In the genomic region with DNA sequence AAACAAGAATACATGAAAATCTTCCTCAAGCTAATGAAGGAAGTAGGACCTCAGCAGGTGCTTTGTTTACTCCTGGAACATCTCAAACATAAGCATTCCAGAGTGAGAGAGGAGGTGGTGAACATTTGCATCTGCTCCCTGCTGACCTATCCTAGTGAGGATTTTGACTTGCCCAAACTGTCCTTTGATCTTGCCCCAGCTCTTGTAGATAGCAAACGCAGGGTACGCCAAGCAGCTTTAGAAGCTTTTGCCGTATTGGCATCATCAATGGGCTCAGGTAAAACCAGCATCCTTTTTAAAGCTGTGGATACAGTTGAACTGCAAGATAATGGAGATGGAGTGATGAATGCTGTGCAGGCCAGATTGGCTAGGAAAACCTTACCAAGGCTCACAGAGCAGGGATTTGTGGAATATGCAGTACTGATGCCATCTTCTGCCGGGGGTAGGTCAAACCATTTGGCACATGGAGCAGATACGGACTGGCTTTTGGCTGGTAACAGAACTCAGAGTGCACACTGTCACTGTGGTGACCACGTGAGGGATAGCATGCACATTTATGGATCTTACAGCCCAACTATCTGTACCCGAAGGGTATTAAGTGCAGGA, we compare ENCODE assay signal across 8 cellular contexts. TPM values are rescaled to one million over a fixed set of nuclear protein-coding genes. Genes with fewer than 3 reads are reported as not detected.
A peak's percentile ranks its signal among the peaks of the same experiment; 100 is the strongest.
DNase-seq lines count a peak whose midpoint lies in the region; ATAC-seq, FAIRE-seq and TF ChIP-seq lines count a peak whose summit lies in the region.

No MANE protein-coding gene starts in this region.

- ATAC-seq in upper lobe of left lung (ENCODE audit: low FRiP score in 2 of 2) = no peak
- ATAC-seq in HG02642 (IDR thresholded peaks at IDR 0.05; ENCODE audit: poor library complexity, unreplicated experiment) = no peak

- H3K27ac ChIP-seq in keratinocyte (ENCODE audit: control insufficient read depth, insufficient read depth, low read length) = peak overlapping the region; percentile 13
- H3K27ac ChIP-seq in upper lobe of left lung = no peak overlapping the region

- no peak for TF ChIP-seq EP300 in upper lobe of left lung (IDR thresholded peaks at IDR 0.05)

- H3K9me3 ChIP-seq in keratinocyte (ENCODE audit: control insufficient read depth, low read depth, low read length) (no peaks in the 10 kb centered on the region), upper lobe of left lung (no peaks in the 10 kb centered on the region)

- intact Hi-C loops in CD14-positive monocyte (cut with micrococcal nuclease) (loop anchor here (2.0 to 10.0 kb wide), 7 partner anchors 67 to 288 kb away; a partner anchor contains a TSS), posterior vena cava (cut with DNase I) (loop anchor here in 1 of 2 donors (5.0 to 10.0 kb wide), 2 partner anchors 67 to 171 kb away; a partner anchor contains a TSS)

- H3K4me3 Mint-ChIP-seq in CD14-positive monocyte = peak overlapping the region in 1 of 2 donors; percentile 48

- peaks cover 4% of the 10 kb centered on the region for H3K9me1 ChIP-seq in keratinocyte (ENCODE audit: control insufficient read depth, extremely low read depth, insufficient read depth, low read length)

- H3K79me2 ChIP-seq in keratinocyte (ENCODE audit: control insufficient read depth, insufficient read depth, low read length) = peaks cover 87% of the 10 kb centered on the region

- in situ Hi-C loops in GM13977 (cut with MboI; ENCODE audit: low pct_unique_long_range_greater_than_20kb, low sequenced_read_pairs, unreplicated experiment) = no loop called here

- H3K27ac Mint-ChIP-seq in CD14-positive monocyte = no peak overlapping the region

- FAIRE-seq in keratinocyte (lab: Jason Lieb, UNC) = no peak

- peak overlapping the region; percentile 89 for H3K9ac ChIP-seq in keratinocyte (ENCODE audit: control insufficient read depth, extremely low read depth, insufficient read depth, low read length)

- CTCF ChIA-PET in AG04449 (lab: Yijun Ruan, JAX) = interaction anchor here (0.8 to 5.2 kb wide), 3 partner anchors 21 to 289 kb away, joined by 3 to 26 read pairs (median 4); a partner anchor contains a TSS

- peaks cover 10% of the 10 kb centered on the region for H4K20me1 ChIP-seq in keratinocyte (ENCODE audit: control insufficient read depth, extremely low read depth, insufficient read depth, low read length)

- 16 to 23% methylated on average over 7 of the region's 7 CpGs for WGBS in upper lobe of left lung, 2 donors

- H3K4me3 ChIP-seq in AG04449 (ENCODE audit: low read depth, low read length) = peak overlapping the region; percentile 93
- H3K4me3 ChIP-seq in keratinocyte (ENCODE audit: control insufficient read depth in 2 of 3, extremely low read depth in 1 of 3, insufficient read depth in 2 of 3, low read depth in 1 of 3, low read length in 3 of 3) = peak overlapping the region; percentile 80 to 99 (median 98)
- H3K4me3 ChIP-seq in upper lobe of left lung = peak overlapping the region; percentile 29 to 93 (median 90)

- H3K4me1 Mint-ChIP-seq in CD14-positive monocyte = peaks cover 65% of the 10 kb centered on the region

- H3K9me3 Mint-ChIP-seq in CD14-positive monocyte = peaks cover 4 to 23% (median 11%) of the 10 kb centered on the region in 7 donors

- H3K36me3 Mint-ChIP-seq in CD14-positive monocyte = peaks cover 0 to 6% of the 10 kb centered on the region in 2 donors

- dilution Hi-C loops in keratinocyte (cut with MboI; ENCODE audit: extremely low pct_ligation_motif_present, low sequenced_read_pairs) = no loop called here

- H3K36me3 ChIP-seq in keratinocyte (ENCODE audit: control insufficient read depth in 2 of 2, extremely low read depth in 1 of 2, insufficient read depth in 2 of 2, low read length in 2 of 2) = no peaks in the 10 kb centered on the region
- no peaks in the 10 kb centered on the region for H3K36me3 ChIP-seq in upper lobe of left lung

- H3K4me1 ChIP-seq in keratinocyte (ENCODE audit: control insufficient read depth, extremely low read depth, insufficient read depth, low read length) (peaks cover 35% of the 10 kb centered on the region), upper lobe of left lung (peaks cover 48 to 75% (median 59%) of the 10 kb centered on the region in 4 donors)

- TF ChIP-seq CTCF in AG04449 (IDR thresholded peaks at IDR 0.05; ENCODE audit: insufficient read depth, low read length, missing control alignments) (no peak), GM13977 (IDR thresholded peaks at IDR 0.05; ENCODE audit: extremely low read depth, insufficient read depth, missing control alignments) (peak; percentile 1), keratinocyte (optimal IDR thresholded peaks at IDR 0.05 in 1 of 3, IDR thresholded peaks at IDR 0.05 in 1 of 3, conservative IDR thresholded peaks at IDR 0.05 in 1 of 3; ENCODE audit: extremely low read depth in 1 of 3, insufficient read depth in 2 of 3, low read length in 3 of 3) (peak in 1 of 3 experiments; percentile 27), upper lobe of left lung (IDR thresholded peaks at IDR 0.05) (no peak), CD14-positive monocyte (IDR thresholded peaks at IDR 0.05) (no peak)

- H3K27me3 ChIP-seq in keratinocyte (ENCODE audit: control insufficient read depth, extremely low read depth, insufficient read depth, low read length) = no peaks in the 10 kb centered on the region
- H3K27me3 ChIP-seq in upper lobe of left lung = no peaks in the 10 kb centered on the region

- no peak overlapping the region for H2AFZ ChIP-seq in keratinocyte (ENCODE audit: control insufficient read depth, low read length)

- POLR2A ChIA-PET in AG04449 (lab: Yijun Ruan, JAX) = no interaction called here

- no peak for DNase-seq in AG04449 (ENCODE audit: low read depth, low spot score)
- no peak for DNase-seq in GM13977 (ENCODE audit: low spot score)
- peak; percentile 19 for DNase-seq in UCSD-AML1 (lab: John Stamatoyannopoulos, UW; ENCODE audit: unreplicated experiment)
- no peak for DNase-seq in keratinocyte (ENCODE audit: low read depth, low spot score)
- no peak for DNase-seq in upper lobe of left lung
- DNase-seq in CD14-positive monocyte (ENCODE audit: low spot score) = no peak
- no peak for DNase-seq in posterior vena cava (ENCODE audit: low spot score)

- peak overlapping the region; percentile 87 for H3K4me2 ChIP-seq in keratinocyte (ENCODE audit: control insufficient read depth, extremely low read depth, insufficient read depth, low read depth, low read length)

- no peaks in the 10 kb centered on the region for H3K27me3 Mint-ChIP-seq in CD14-positive monocyte (ENCODE audit: low read depth in 3 of 3)

- no peak for TF ChIP-seq POLR2A in upper lobe of left lung (IDR thresholded peaks at IDR 0.05)

RNA-seq across cellular contexts. Expression of a gene that starts 1.9 kb away (rescaled TPM):
- polyA plus RNA-seq in keratinocyte = 4.9 to 8.2 TPM (median 7.3 TPM) in 3 replicates
- 2.9 TPM for polyA plus RNA-seq in keratinocyte (2011; ENCODE audit: low read depth)
- polyA plus RNA-seq in keratinocyte (2011; cell fraction: cytosol; rRNA removed) = 2.8 and 8.0 TPM in 2 replicates
- polyA plus RNA-seq in keratinocyte (2011; cell fraction: nucleus; rRNA removed) = 9.4 and 9.9 TPM in 2 replicates
- polyA plus RNA-seq in keratinocyte (2012; ENCODE audit: low replicate concordance) = 3.4 and 4.1 TPM in 2 replicates
- polyA minus RNA-seq in keratinocyte = 3.9 to 20.3 TPM (median 14.1 TPM) in 3 replicates
- polyA minus RNA-seq in keratinocyte (2011; cell fraction: cytosol; rRNA and poly(A)+ RNA removed) = 10.2 TPM
- 13.8 and 31.7 TPM in 2 replicates for polyA minus RNA-seq in keratinocyte (2011; cell fraction: nucleus; rRNA and poly(A)+ RNA removed)
- total RNA-seq in upper lobe of left lung = 10 to 100 TPM; 11.3 to 42.3 (median 16.2) TPM
- polyA plus RNA-seq in CD14-positive monocyte = 1 to 10 TPM; 2.6 to 3.4 TPM
- total RNA-seq in posterior vena cava = 10 to 100 TPM; 12.9 to 17.0 TPM

RNA-seq across cellular contexts. Expression of a gene that starts 2.1 kb away (rescaled TPM):
- polyA plus RNA-seq in keratinocyte = 4.4 to 6.1 TPM (median 6.0 TPM) in 3 replicates
- 5.1 TPM for polyA plus RNA-seq in keratinocyte (2011; ENCODE audit: low read depth)
- 1.8 and 4.2 TPM in 2 replicates for polyA plus RNA-seq in keratinocyte (2011; cell fraction: cytosol; rRNA removed)
- polyA plus RNA-seq in keratinocyte (2011; cell fraction: nucleus; rRNA removed) = 8.6 and 11.4 TPM in 2 replicates
- polyA plus RNA-seq in keratinocyte (2012; ENCODE audit: low replicate concordance) = 4.6 and 6.7 TPM in 2 replicates
- polyA minus RNA-seq in keratinocyte = 4.7 to 21.9 TPM (median 20.0 TPM) in 3 replicates
- 4.2 TPM for polyA minus RNA-seq in keratinocyte (2011; cell fraction: cytosol; rRNA and poly(A)+ RNA removed)
- 9.6 and 22.7 TPM in 2 replicates for polyA minus RNA-seq in keratinocyte (2011; cell fraction: nucleus; rRNA and poly(A)+ RNA removed)
- 10 to 100 TPM in 4 of 6 donors, 1 to 10 TPM in 2; 3.7 to 20.0 (median 12.4) TPM for total RNA-seq in upper lobe of left lung
- polyA plus RNA-seq in CD14-positive monocyte = 10 to 100 TPM; 16.4 to 16.8 TPM
- total RNA-seq in posterior vena cava = 10 to 100 TPM; 16.0 to 16.4 TPM
